22 cellular contexts compared by ENCODE assay signal in genomic region chr6:106924699-106925523, GRCh38. TPM values are rescaled to one million over a fixed set of nuclear protein-coding genes. Genes with fewer than 3 reads are reported as not detected.
A peak's percentile ranks its signal among the peaks of the same experiment; 100 is the strongest.
DNase-seq lines count a peak whose midpoint lies in the region; ATAC-seq and TF ChIP-seq lines count a peak whose summit lies in the region.
"Had no signal": no experiment of that assay in that cellular context is flagged by ENCODE, and none has a peak within 500 bp of the region (broad histone marks: within the 10 kb centered on the region; RNA-seq: fewer than 3 reads in every experiment).

No MANE protein-coding gene starts in this region.

- H3K4me3 ChIP-seq in BE2C (ENCODE audit: low read depth, low read length) (peak overlapping the region; percentile 23), neural progenitor cell (no peak overlapping the region)
- H3K4me3 ChIP-seq: spleen, tibial nerve had no signal

- no peak overlapping the region for H3K27ac Mint-ChIP-seq in neural progenitor cell
- H3K27ac Mint-ChIP-seq in T-helper 2 cell treated with Interferon-gamma antibody and Interleukin-4, amounts not matched to agents 5 μg/mL and 100 μg/mL, for 36 hours: no peak overlapping the region
- H3K27ac Mint-ChIP-seq: activated naive CD4-positive, alpha-beta T cell treated with anti-CD3 and anti-CD28 coated beads for 36 hours; stimulated activated naive CD8-positive, alpha-beta T cell treated with anti-CD3 and anti-CD28 coated beads, Interleukin-15, Interleukin-2, amounts not matched to agents 100 ng/mL and 50 ng/mL, for 24 hours had no signal

- peaks cover 15% of the 10 kb centered on the region for H3K4me1 Mint-ChIP-seq in neural progenitor cell
- H3K4me1 Mint-ChIP-seq in T-helper 2 cell treated with Interferon-gamma antibody and Interleukin-4, amounts not matched to agents 5 μg/mL and 100 μg/mL, for 36 hours (ENCODE audit: low read depth): no peaks in the 10 kb centered on the region

- no peaks in the 10 kb centered on the region for H3K36me3 Mint-ChIP-seq in neural progenitor cell
- H3K36me3 Mint-ChIP-seq in T-helper 2 cell treated with Interferon-gamma antibody and Interleukin-4, amounts not matched to agents 5 μg/mL and 100 μg/mL, for 36 hours (ENCODE audit: low read depth): no peaks in the 10 kb centered on the region

- H3K4me3 Mint-ChIP-seq in neural progenitor cell: no peak overlapping the region
- no peak overlapping the region for H3K4me3 Mint-ChIP-seq in T-helper 2 cell treated with Interferon-gamma antibody and Interleukin-4, amounts not matched to agents 5 μg/mL and 100 μg/mL, for 36 hours
- H3K4me3 Mint-ChIP-seq: activated naive CD4-positive, alpha-beta T cell treated with anti-CD3 and anti-CD28 coated beads for 36 hours; stimulated activated naive CD8-positive, alpha-beta T cell treated with anti-CD3 and anti-CD28 coated beads, Interleukin-15, Interleukin-2, amounts not matched to agents 100 ng/mL and 50 ng/mL, for 24 hours had no signal

- no peaks in the 10 kb centered on the region for H3K27me3 ChIP-seq in BE2C
- H3K27me3 ChIP-seq in neural progenitor cell: no peaks in the 10 kb centered on the region
- H3K27me3 ChIP-seq: tibial nerve had no signal

- peaks cover 4% of the 10 kb centered on the region for H3K4me1 ChIP-seq in BE2C
- peaks cover 34% of the 10 kb centered on the region for H3K4me1 ChIP-seq in neural progenitor cell
- H3K4me1 ChIP-seq: spleen, tibial nerve had no signal

- peak overlapping the region; percentile 63 for H3K4me2 ChIP-seq in neural progenitor cell

- no peaks in the 10 kb centered on the region for H3K79me2 ChIP-seq in neural progenitor cell (ENCODE audit: low read depth)

- H3K27me3 Mint-ChIP-seq in neural progenitor cell (ENCODE audit: insufficient read depth, low read depth): no peaks in the 10 kb centered on the region
- H3K27me3 Mint-ChIP-seq in T-helper 2 cell treated with Interferon-gamma antibody and Interleukin-4, amounts not matched to agents 5 μg/mL and 100 μg/mL, for 36 hours (ENCODE audit: low read depth): peaks cover 24% of the 10 kb centered on the region

- peaks cover 11% of the 10 kb centered on the region for H4K20me1 ChIP-seq in neural progenitor cell (ENCODE audit: low read depth)

- H2AFZ ChIP-seq in neural progenitor cell (replicated peaks): peak overlapping the region; percentile 61

- no peaks in the 10 kb centered on the region for H3K9me3 Mint-ChIP-seq in neural progenitor cell
- no peaks in the 10 kb centered on the region for H3K9me3 Mint-ChIP-seq in T-helper 2 cell treated with Interferon-gamma antibody and Interleukin-4, amounts not matched to agents 5 μg/mL and 100 μg/mL, for 36 hours
- H3K9me3 Mint-ChIP-seq: activated naive CD4-positive, alpha-beta T cell treated with anti-CD3 and anti-CD28 coated beads for 36 hours had no signal

- TF ChIP-seq CTCF in BE2C (IDR thresholded peaks at IDR 0.05; ENCODE audit: low read depth, low read length) (no peak), neural progenitor cell (IDR thresholded peaks at IDR 0.05) (no peak)

- no peak overlapping the region for H3K9ac ChIP-seq in neural progenitor cell

- peak overlapping the region; percentile 16 for H3K27ac ChIP-seq in neural progenitor cell
- H3K27ac ChIP-seq: C4-2B, spleen, tibial nerve had no signal

- ATAC-seq in HG03280 (IDR thresholded peaks at IDR 0.05; ENCODE audit: unreplicated experiment): no peak
- ATAC-seq: HCT116, SK-N-SH treated with all-trans-retinoic acid at 6 μM for 48 hours had no signal

- DNase-seq in BE2C (peak; percentile 34), OCI-M1 (lab: John Stamatoyannopoulos, UW) (peak; percentile 91), glomerular visceral epithelial cell (ENCODE audit: extremely low spot score) (peak; percentile 16), neural progenitor cell (ENCODE audit: low spot score) (no peak), SKM-1 (lab: John Stamatoyannopoulos, UW; ENCODE audit: unreplicated experiment) (no peak), NOMO-1 treated with dmso at 0.1 percent for 144 hours (lab: John Stamatoyannopoulos, UW; ENCODE audit: unreplicated experiment) (no peak)
- no peak for DNase-seq in T-helper 2 cell treated with Interferon-gamma antibody and Interleukin-4, amounts not matched to agents 5 μg/mL and 100 μg/mL, for 36 hours (ENCODE audit: low spot score)
- DNase-seq: activated CD4-positive, CD25-positive, alpha-beta regulatory T cell treated with anti-CD3 and anti-CD28 coated beads, Interleukin-2, amount 50 U/mL, for 72 hours; activated naive CD4-positive, alpha-beta T cell treated with anti-CD3 and anti-CD28 coated beads for 36 hours; activated T-cell treated with anti-CD3 and anti-CD28 coated beads, Interleukin-2, amount 50 U/mL, for 48 hours; amygdala; hippocampal formation; NCI-H1694; NCI-H524 treated with DMSO at 0.1 percent for 48 hours; spleen; stimulated activated CD4-positive, alpha-beta T cell treated with anti-CD3 and anti-CD28 coated beads, Interleukin-4, amount 100 ng/mL, for 24 hours had no signal

- H3K9me3 ChIP-seq in BE2C: no peaks in the 10 kb centered on the region
- no peaks in the 10 kb centered on the region for H3K9me3 ChIP-seq in neural progenitor cell (ENCODE audit: low read depth)
- H3K9me3 ChIP-seq: spleen had no signal

- peaks cover 19% of the 10 kb centered on the region for H3F3A ChIP-seq in neural progenitor cell (ENCODE audit: low read depth)

- H3K36me3 ChIP-seq in BE2C (no peaks in the 10 kb centered on the region), neural progenitor cell (no peaks in the 10 kb centered on the region)
- H3K36me3 ChIP-seq: spleen, tibial nerve had no signal

RNA-seq across cellular contexts. Expression of gene CD24, which starts 49.6 kb away (rescaled TPM):
- polyA plus RNA-seq in BE2C (2012; ENCODE audit: insufficient read depth, insufficient read length, low read depth): 256 TPM
- 330 and 448 TPM in 2 replicates for total RNA-seq in neural progenitor cell (ENCODE audit: low replicate concordance)

Comparison
In these comparisons a context has a peak if more than half of its experiments do, and no peak if none do; other contexts are left out.
1. DNase-seq: peak in BE2C (single experiment), OCI-M1 (single experiment) and glomerular visceral epithelial cell (single experiment); none in neural progenitor cell (single experiment), T-helper 2 cell treated with Interferon-gamma antibody and Interleukin-4, amounts not matched to agents 5 μg/mL and 100 μg/mL, for 36 hours (single experiment), SKM-1 (single experiment) and NOMO-1 treated with dmso at 0.1 percent for 144 hours (single experiment).